Comparison of ENCODE assay signal across 21 cellular contexts in the genomic region with DNA sequence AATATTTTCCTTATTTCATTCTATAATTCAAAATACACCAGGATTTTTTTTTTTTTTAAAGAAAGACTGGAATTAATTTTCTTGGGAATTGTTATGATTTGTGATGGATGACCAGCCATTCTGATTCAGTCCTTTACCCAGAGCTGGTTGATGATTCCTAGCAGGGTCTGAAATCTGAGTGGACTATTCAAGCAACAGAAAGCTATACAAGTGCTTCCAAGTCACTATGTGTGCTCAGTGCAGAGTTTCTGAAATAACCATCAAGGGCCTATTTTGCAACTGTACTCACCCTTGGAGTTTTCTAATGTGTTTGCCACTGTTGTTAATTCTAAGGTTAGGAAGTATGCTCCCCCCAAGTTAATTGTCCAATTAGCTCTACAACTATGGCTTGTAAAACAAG.
DNase-seq lines count a peak whose midpoint lies in the region; ATAC-seq and TF ChIP-seq lines count a peak whose summit lies in the region.
"Had no signal": no experiment of that assay in that cellular context is flagged by ENCODE, and none has a peak within 500 bp of the region (broad histone marks: within the 10 kb centered on the region; RNA-seq: fewer than 3 reads in every experiment).

No MANE protein-coding gene starts in this region.

- H3K4me1 Mint-ChIP-seq in GM23338 (peaks cover 46% of the 10 kb centered on the region), brain (peaks cover 57% of the 10 kb centered on the region)
- H3K4me1 Mint-ChIP-seq: T-cell had no signal

- no peak overlapping the region for H3K18ac ChIP-seq in trophoblast cell (ENCODE audit: low read length)

- intact Hi-C loops in lower lobe of right lung (cut with DNase I): no loop called here

- DNase-seq in DMS 273 (lab: John Stamatoyannopoulos, UW; ENCODE audit: unreplicated experiment) (peak; percentile 7), DMS 273 treated with DMSO at 0.1 percent for 48 hours (lab: John Stamatoyannopoulos, UW) (no peak), GM23338 (ENCODE audit: low spot score) (no peak), lower lobe of right lung (no peak), pons (ENCODE audit: low spot score) (no peak), trophoblast cell (no peak)
- DNase-seq: ACHN, HCEC 1CT, NCI-H1092, NCI-H1417 treated with DMSO at 0.1 percent for 48 hours, NCI-H1930, NCI-H2171 treated with DMSO at 0.1 percent for 48 hours, NCI-H345, NCI-H510A treated with DMSO at 0.1 percent for 48 hours, NCI-H774, RPMI8226, SHP77, T-cell had no signal

- no peak overlapping the region for H4K91ac ChIP-seq in trophoblast cell (ENCODE audit: low read depth, low read length)

- H3K9me2 ChIP-seq in GM23338 (ENCODE audit: insufficient read depth): no peaks in the 10 kb centered on the region

- H3K36me3 Mint-ChIP-seq in GM23338 (ENCODE audit: low read depth) (no peaks in the 10 kb centered on the region), brain (no peaks in the 10 kb centered on the region)
- H3K36me3 Mint-ChIP-seq: T-cell had no signal

- no peaks in the 10 kb centered on the region for H3K27me3 Mint-ChIP-seq in GM23338 (ENCODE audit: insufficient read depth, low read depth, poor library complexity)
- peaks cover 4% of the 10 kb centered on the region for H3K27me3 Mint-ChIP-seq in brain

- H3K14ac ChIP-seq in trophoblast cell (ENCODE audit: low read length): no peak overlapping the region

- H3K4me1 ChIP-seq in GM23338 (ENCODE audit: insufficient read depth) (peaks cover 30% of the 10 kb centered on the region), lower lobe of right lung (no peaks in the 10 kb centered on the region), trophoblast cell (ENCODE audit: control insufficient read depth in 1 of 2, insufficient read depth in 2 of 2, low read length in 2 of 2) (no peaks in the 10 kb centered on the region)

- H3K4me3 ChIP-seq in GM23338: no peak overlapping the region
- no peak overlapping the region for H3K4me3 ChIP-seq in lower lobe of right lung
- no peak overlapping the region for H3K4me3 ChIP-seq in trophoblast cell (ENCODE audit: low read depth, low read length)

- H3K79me2 ChIP-seq in GM23338 (replicated peaks; ENCODE audit: insufficient read depth) (no peaks in the 10 kb centered on the region), trophoblast cell (ENCODE audit: control insufficient read depth, insufficient read depth, low read length, poor library complexity) (no peaks in the 10 kb centered on the region)

- no peak overlapping the region for H3K27ac Mint-ChIP-seq in GM23338
- H3K27ac Mint-ChIP-seq in brain: peak overlapping the region in 3 of 5 experiments; percentile 14 to 73 (median 41)
- H3K27ac Mint-ChIP-seq: T-cell had no signal

- H2BK120ac ChIP-seq in trophoblast cell (ENCODE audit: insufficient read depth, low read length, poor library complexity): no peak overlapping the region

- ATAC-seq in GM23338 (no peak), lower lobe of right lung (peak; percentile 53 to 65), HG03442 (IDR thresholded peaks at IDR 0.05; ENCODE audit: unreplicated experiment) (no peak)
- ATAC-seq: T-cell had no signal

- TF ChIP-seq CTCF in GM23338 (conservative IDR thresholded peaks at IDR 0.05; ENCODE audit: low read depth in 2 of 2) (no peak), brain (conservative IDR thresholded peaks at IDR 0.05) (no peak), lower lobe of right lung (IDR thresholded peaks at IDR 0.05) (no peak)

- peak overlapping the region; percentile 1; the same call in 1 of the 2 replicates for H3K27ac ChIP-seq in GM23338 (ENCODE audit: low read depth)
- H3K27ac ChIP-seq in lower lobe of right lung: no peak overlapping the region
- no peak overlapping the region for H3K27ac ChIP-seq in trophoblast cell (ENCODE audit: low read depth, low read length)
- H3K27ac ChIP-seq: 22Rv1 had no signal

- H4K20me1 ChIP-seq in GM23338 (replicated peaks; ENCODE audit: insufficient read depth): no peaks in the 10 kb centered on the region

- H3K9me3 ChIP-seq in lower lobe of right lung: no peaks in the 10 kb centered on the region
- no peaks in the 10 kb centered on the region for H3K9me3 ChIP-seq in trophoblast cell (ENCODE audit: insufficient read depth, low read depth, low read length)

- H3K23ac ChIP-seq in trophoblast cell (ENCODE audit: low read length): no peak overlapping the region

- H3K4me3 Mint-ChIP-seq in GM23338 (no peak overlapping the region), brain (no peak overlapping the region)
- H3K4me3 Mint-ChIP-seq: T-cell had no signal

- H2AFZ ChIP-seq in GM23338 (no peak overlapping the region), trophoblast cell (ENCODE audit: insufficient read depth, low read length, poor library complexity) (no peak overlapping the region)

- H2BK12ac ChIP-seq in trophoblast cell (ENCODE audit: low read length): no peak overlapping the region

- no peak overlapping the region for H3K4me2 ChIP-seq in GM23338
- no peak overlapping the region for H3K4me2 ChIP-seq in trophoblast cell (ENCODE audit: low read length)

- H3K4ac ChIP-seq in trophoblast cell (ENCODE audit: low read depth, low read length): no peak overlapping the region

- H4K12ac ChIP-seq in trophoblast cell (ENCODE audit: low read depth, low read length): no peak overlapping the region

- no peak overlapping the region for H3K9ac ChIP-seq in trophoblast cell (ENCODE audit: low read length)

- no peak overlapping the region for H2BK5ac ChIP-seq in trophoblast cell (ENCODE audit: low read depth, low read length, poor library complexity)

- no peak overlapping the region for H2AK5ac ChIP-seq in trophoblast cell (ENCODE audit: low read length)

- no peaks in the 10 kb centered on the region for H3K79me1 ChIP-seq in trophoblast cell (ENCODE audit: low read length)

- no peaks in the 10 kb centered on the region for H3K27me3 ChIP-seq in GM23338 (ENCODE audit: insufficient read depth)
- no peaks in the 10 kb centered on the region for H3K27me3 ChIP-seq in lower lobe of right lung (ENCODE audit: low read depth)
- H3K27me3 ChIP-seq in trophoblast cell (ENCODE audit: insufficient read depth, low read length): no peaks in the 10 kb centered on the region

- H3K36me3 ChIP-seq in GM23338 (ENCODE audit: insufficient read depth) (no peaks in the 10 kb centered on the region), lower lobe of right lung (no peaks in the 10 kb centered on the region), trophoblast cell (ENCODE audit: control insufficient read depth in 1 of 2, insufficient read depth in 2 of 2, low read length in 2 of 2) (no peaks in the 10 kb centered on the region)

- H3K9me3 Mint-ChIP-seq in GM23338 (no peaks in the 10 kb centered on the region), brain (peaks cover 0 to 5% (median 0%) of the 10 kb centered on the region in 5 experiments)
- H3K9me3 Mint-ChIP-seq: T-cell had no signal

- H3F3A ChIP-seq in GM23338 (replicated peaks; ENCODE audit: low read depth): no peaks in the 10 kb centered on the region

- H4K8ac ChIP-seq in trophoblast cell (ENCODE audit: low read depth, low read length): no peak overlapping the region

TF ChIP-seq in GM23338, 12 proteins besides CTCF, POLR2A, EP300 and RAD21 (continues in another document):
- TF ChIP-seq CREB1 (CRISPR knock-in tag; IDR thresholded peaks at IDR 0.05; ENCODE audit: low read depth): no peak
- no peak for TF ChIP-seq EZH2 (IDR thresholded peaks at IDR 0.05; ENCODE audit: low read depth, unreplicated experiment)
- TF ChIP-seq, protein P1, sequence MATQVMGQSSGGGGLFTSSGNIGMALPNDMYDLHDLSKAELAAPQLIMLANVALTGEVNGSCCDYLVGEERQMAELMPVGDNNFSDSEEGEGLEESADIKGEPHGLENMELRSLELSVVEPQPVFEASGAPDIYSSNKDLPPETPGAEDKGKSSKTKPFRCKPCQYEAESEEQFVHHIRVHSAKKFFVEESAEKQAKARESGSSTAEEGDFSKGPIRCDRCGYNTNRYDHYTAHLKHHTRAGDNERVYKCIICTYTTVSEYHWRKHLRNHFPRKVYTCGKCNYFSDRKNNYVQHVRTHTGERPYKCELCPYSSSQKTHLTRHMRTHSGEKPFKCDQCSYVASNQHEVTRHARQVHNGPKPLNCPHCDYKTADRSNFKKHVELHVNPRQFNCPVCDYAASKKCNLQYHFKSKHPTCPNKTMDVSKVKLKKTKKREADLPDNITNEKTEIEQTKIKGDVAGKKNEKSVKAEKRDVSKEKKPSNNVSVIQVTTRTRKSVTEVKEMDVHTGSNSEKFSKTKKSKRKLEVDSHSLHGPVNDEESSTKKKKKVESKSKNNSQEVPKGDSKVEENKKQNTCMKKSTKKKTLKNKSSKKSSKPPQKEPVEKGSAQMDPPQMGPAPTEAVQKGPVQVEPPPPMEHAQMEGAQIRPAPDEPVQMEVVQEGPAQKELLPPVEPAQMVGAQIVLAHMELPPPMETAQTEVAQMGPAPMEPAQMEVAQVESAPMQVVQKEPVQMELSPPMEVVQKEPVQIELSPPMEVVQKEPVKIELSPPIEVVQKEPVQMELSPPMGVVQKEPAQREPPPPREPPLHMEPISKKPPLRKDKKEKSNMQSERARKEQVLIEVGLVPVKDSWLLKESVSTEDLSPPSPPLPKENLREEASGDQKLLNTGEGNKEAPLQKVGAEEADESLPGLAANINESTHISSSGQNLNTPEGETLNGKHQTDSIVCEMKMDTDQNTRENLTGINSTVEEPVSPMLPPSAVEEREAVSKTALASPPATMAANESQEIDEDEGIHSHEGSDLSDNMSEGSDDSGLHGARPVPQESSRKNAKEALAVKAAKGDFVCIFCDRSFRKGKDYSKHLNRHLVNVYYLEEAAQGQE (IDR thresholded peaks at IDR 0.05; ENCODE audit: unreplicated experiment): no peak
- no peak for TF ChIP-seq STAT1 (IDR thresholded peaks at IDR 0.05; ENCODE audit: unreplicated experiment)

Comparison
In these comparisons a context has a peak if more than half of its experiments do, and no peak if none do; other contexts are left out.
1. ATAC-seq: peak in lower lobe of right lung (2 of 2); none in GM23338 (single experiment) and HG03442 (single experiment).